In genomic region chr10:31151301-31151700, GRCh38 we compare ENCODE assay signal across 28 cellular contexts.
"Had no signal": no experiment of that assay in that cellular context is flagged by ENCODE, and none has a peak within 500 bp of the region (broad histone marks: within the 10 kb centered on the region; RNA-seq: fewer than 3 reads in every experiment).

No MANE protein-coding gene starts in this region.

- H3K9me3 Mint-ChIP-seq: activated naive CD8-positive, alpha-beta T cell treated with anti-CD3 and anti-CD28 coated beads, Interleukin-2, amount 50 U/mL, for 24 hours; activated T-helper 1 cell treated with anti-CD3 and anti-CD28 coated beads, Interleukin-12 subunit alpha, Interleukin-12 subunit beta, Interleukin-2, Interleukin-4 antibody, amounts not matched to agents 30 ng/mL and 10 ng/mL and 1 ng/mL, durations not matched to agents 14 hours and 24 hours and 36 hours; T-cell had no signal

- ATAC-seq: activated CD8-positive, alpha-beta memory T cell treated with anti-CD3 and anti-CD28 coated beads, Interleukin-2, amount 10 ng/mL, durations not matched to agents 7 days and 5 days; activated naive CD4-positive, alpha-beta T cell treated with anti-CD3 and anti-CD28 coated beads, Interleukin-2, amount 50 U/mL, for 72 hours; activated naive CD8-positive, alpha-beta T cell treated with anti-CD3 and anti-CD28 coated beads, Interleukin-2, amount 50 U/mL, for 24 hours; body of pancreas; PC-3; T-cell had no signal

- H3K4me1 ChIP-seq: body of pancreas had no signal

- H3K27me3 ChIP-seq: ascending aorta, body of pancreas, MG63 had no signal

- H3K36me3 ChIP-seq: ascending aorta, MG63 had no signal

- H3K4me3 ChIP-seq: ascending aorta, body of pancreas, MG63 had no signal

- H3K27ac Mint-ChIP-seq: activated CD8-positive, alpha-beta memory T cell treated with anti-CD3 and anti-CD28 coated beads, Interleukin-2, amount 10 ng/mL, durations not matched to agents 7 days and 5 days; activated naive CD4-positive, alpha-beta T cell treated with anti-CD3 and anti-CD28 coated beads, Interleukin-2, amount 50 U/mL, for 72 hours; activated naive CD8-positive, alpha-beta T cell treated with anti-CD3 and anti-CD28 coated beads, Interleukin-2, amount 50 U/mL, for 24 hours; activated T-cell treated with anti-CD3 and anti-CD28 coated beads, Interleukin-2, amount 50 U/mL, for 24 hours; activated T-helper 1 cell treated with anti-CD3 and anti-CD28 coated beads, Interleukin-12 subunit alpha, Interleukin-12 subunit beta, Interleukin-2, Interleukin-4 antibody, amounts not matched to agents 30 ng/mL and 10 ng/mL and 1 ng/mL, durations not matched to agents 14 hours and 24 hours and 36 hours; T-cell had no signal

- H3K4me2 ChIP-seq: KMS-11 had no signal

- H3K27ac ChIP-seq: body of pancreas, KMS-11, VCaP had no signal

- H3K4me3 Mint-ChIP-seq: activated CD8-positive, alpha-beta memory T cell treated with anti-CD3 and anti-CD28 coated beads, Interleukin-2, amount 10 ng/mL, durations not matched to agents 7 days and 5 days; activated naive CD8-positive, alpha-beta T cell treated with anti-CD3 and anti-CD28 coated beads, Interleukin-2, amount 50 U/mL, for 24 hours; activated T-cell treated with anti-CD3 and anti-CD28 coated beads, Interleukin-2, amount 50 U/mL, for 24 hours; activated T-helper 1 cell treated with anti-CD3 and anti-CD28 coated beads, Interleukin-12 subunit alpha, Interleukin-12 subunit beta, Interleukin-2, Interleukin-4 antibody, amounts not matched to agents 30 ng/mL and 10 ng/mL and 1 ng/mL, durations not matched to agents 14 hours and 24 hours and 36 hours; T-cell had no signal

- DNase-seq: activated CD4-positive, alpha-beta T cell treated with anti-CD3 and anti-CD28 coated beads, Interleukin-2, amount 50 U/mL, for 1 hour; activated CD4-positive, CD25-positive, alpha-beta regulatory T cell; activated CD8-positive, alpha-beta memory T cell treated with anti-CD3 and anti-CD28 coated beads, Interleukin-2, amount 10 ng/mL, durations not matched to agents 7 days and 5 days; activated effector memory CD4-positive, alpha-beta T cell treated with Interleukin-2 at 50 U/mL for 16 hours; activated naive CD4-positive, alpha-beta T cell; activated naive CD8-positive, alpha-beta T cell treated with anti-CD3 and anti-CD28 coated beads, Interleukin-2, amount 50 U/mL, for 24 hours; activated T-cell treated with anti-CD3 and anti-CD28 coated beads, Interleukin-2, amount 50 U/mL, for 24 hours; amniotic stem cell; body of pancreas; central memory CD4-positive, alpha-beta T cell; MG63; NCI-H1105; NCI-H1436; NCI-H1694 treated with DMSO at 0.1 percent for 48 hours; NCI-H2029 treated with DMSO at 0.1 percent for 48 hours; NCI-H446; NCI-H524; PC-3; SIG-M5; T-cell; T-helper 2 cell had no signal

- H3K27me3 Mint-ChIP-seq: activated CD8-positive, alpha-beta memory T cell treated with anti-CD3 and anti-CD28 coated beads, Interleukin-2, amount 10 ng/mL, durations not matched to agents 7 days and 5 days had no signal

- FAIRE-seq: bronchial epithelial cell, RCC 7860 had no signal

- H3K36me3 Mint-ChIP-seq: activated naive CD4-positive, alpha-beta T cell treated with anti-CD3 and anti-CD28 coated beads, Interleukin-2, amount 50 U/mL, for 72 hours; T-cell had no signal

- H3K9ac ChIP-seq: KMS-11 had no signal

- H3K9me3 ChIP-seq: ascending aorta, body of pancreas, MG63 had no signal
